1 cellular context compared by ENCODE assay signal in the genomic region with DNA sequence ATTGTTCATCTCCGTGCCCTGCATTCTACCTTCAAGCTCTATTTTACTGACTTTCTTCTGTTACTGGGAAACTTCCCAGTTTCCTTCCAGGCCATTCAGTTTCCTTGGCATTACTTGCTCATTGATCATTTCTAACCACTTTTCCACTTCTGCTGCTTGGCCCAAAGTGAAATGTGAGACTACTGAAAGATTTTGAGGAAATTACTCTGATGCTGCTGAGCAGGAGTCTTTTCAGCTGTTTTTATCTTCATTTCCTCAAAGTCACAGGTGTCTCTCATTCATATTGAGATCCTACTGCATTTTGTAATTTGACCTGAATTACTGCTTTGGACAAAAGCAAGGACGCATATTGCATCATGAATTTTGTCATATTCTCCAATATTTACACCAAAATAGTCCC.
TF ChIP-seq lines count a peak whose summit lies in the region.

No MANE protein-coding gene starts in this region.

TF ChIP-seq in GM23338, 12 proteins besides CTCF, POLR2A, EP300 and RAD21:
- TF ChIP-seq, protein P1, sequence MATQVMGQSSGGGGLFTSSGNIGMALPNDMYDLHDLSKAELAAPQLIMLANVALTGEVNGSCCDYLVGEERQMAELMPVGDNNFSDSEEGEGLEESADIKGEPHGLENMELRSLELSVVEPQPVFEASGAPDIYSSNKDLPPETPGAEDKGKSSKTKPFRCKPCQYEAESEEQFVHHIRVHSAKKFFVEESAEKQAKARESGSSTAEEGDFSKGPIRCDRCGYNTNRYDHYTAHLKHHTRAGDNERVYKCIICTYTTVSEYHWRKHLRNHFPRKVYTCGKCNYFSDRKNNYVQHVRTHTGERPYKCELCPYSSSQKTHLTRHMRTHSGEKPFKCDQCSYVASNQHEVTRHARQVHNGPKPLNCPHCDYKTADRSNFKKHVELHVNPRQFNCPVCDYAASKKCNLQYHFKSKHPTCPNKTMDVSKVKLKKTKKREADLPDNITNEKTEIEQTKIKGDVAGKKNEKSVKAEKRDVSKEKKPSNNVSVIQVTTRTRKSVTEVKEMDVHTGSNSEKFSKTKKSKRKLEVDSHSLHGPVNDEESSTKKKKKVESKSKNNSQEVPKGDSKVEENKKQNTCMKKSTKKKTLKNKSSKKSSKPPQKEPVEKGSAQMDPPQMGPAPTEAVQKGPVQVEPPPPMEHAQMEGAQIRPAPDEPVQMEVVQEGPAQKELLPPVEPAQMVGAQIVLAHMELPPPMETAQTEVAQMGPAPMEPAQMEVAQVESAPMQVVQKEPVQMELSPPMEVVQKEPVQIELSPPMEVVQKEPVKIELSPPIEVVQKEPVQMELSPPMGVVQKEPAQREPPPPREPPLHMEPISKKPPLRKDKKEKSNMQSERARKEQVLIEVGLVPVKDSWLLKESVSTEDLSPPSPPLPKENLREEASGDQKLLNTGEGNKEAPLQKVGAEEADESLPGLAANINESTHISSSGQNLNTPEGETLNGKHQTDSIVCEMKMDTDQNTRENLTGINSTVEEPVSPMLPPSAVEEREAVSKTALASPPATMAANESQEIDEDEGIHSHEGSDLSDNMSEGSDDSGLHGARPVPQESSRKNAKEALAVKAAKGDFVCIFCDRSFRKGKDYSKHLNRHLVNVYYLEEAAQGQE (IDR thresholded peaks at IDR 0.05; ENCODE audit: unreplicated experiment), result no peak
- TF ChIP-seq NANOG (IDR thresholded peaks at IDR 0.05; ENCODE audit: borderline replicate concordance), result peak; percentile 58; the same call in 1 of the 2 replicates
- 0 out of 2 replicates have a peak, but pooled peaks have one; percentile 26 for TF ChIP-seq POLR2AphosphoS5 (IDR thresholded peaks at IDR 0.05; ENCODE audit: low read depth)
